25 cellular contexts compared by ENCODE assay signal in the genomic region with DNA sequence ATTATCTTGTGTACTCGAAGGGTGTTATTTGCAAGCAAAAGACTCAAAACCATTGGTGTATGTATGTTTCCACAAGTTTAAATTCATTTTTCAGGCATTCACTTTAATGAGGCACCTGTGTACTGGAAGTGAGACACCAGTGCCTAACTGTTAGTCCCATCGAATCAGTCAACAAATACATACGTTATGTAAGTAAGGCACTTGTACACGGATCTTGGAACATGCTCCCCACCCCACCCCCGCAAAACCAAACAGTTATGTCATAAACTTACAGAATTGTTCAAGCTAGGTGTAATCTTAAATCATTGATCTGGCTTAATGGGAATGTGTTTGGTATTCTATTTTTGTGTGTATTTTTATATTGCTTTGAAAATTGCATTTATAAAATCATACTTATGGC.
"Had no signal": no experiment of that assay in that cellular context is flagged by ENCODE, and none has a peak within 500 bp of the region (broad histone marks: within the 10 kb centered on the region; RNA-seq: fewer than 3 reads in every experiment).

No MANE protein-coding gene starts in this region.

- H3K4me3 ChIP-seq: coronary artery, heart left ventricle, left lung, lower lobe of right lung, psoas muscle, spleen, thoracic aorta, transverse colon had no signal

- FAIRE-seq: endometrium had no signal

- H3K9me3 Mint-ChIP-seq: memory B cell; natural killer cell treated with Interleukin-12 subunit alpha and Interleukin-12 subunit beta and Interleukin-15 and Interleukin-18, amount 100 ng/mL, for 72 hours; stimulated activated naive B cell treated with anti-CD40 and anti-IgM and Interleukin-4, amounts not matched to agents 10 μg/mL and 1 μg/mL and 100 μg/mL, for 72 hours; stimulated activated naive CD8-positive, alpha-beta T cell treated with anti-CD3 and anti-CD28 coated beads, Interleukin-15, amount 100 ng/mL, for 72 hours had no signal

- ATAC-seq: esophagus mucosa; heart left ventricle; left lung; natural killer cell treated with Interleukin-12 subunit alpha and Interleukin-12 subunit beta and Interleukin-15 and Interleukin-18, amount 100 ng/mL, for 72 hours; psoas muscle; sciatic nerve; stimulated activated naive B cell treated with anti-CD40 and anti-IgM and Interleukin-4, amounts not matched to agents 10 μg/mL and 1 μg/mL and 100 μg/mL, for 72 hours; stimulated activated naive CD8-positive, alpha-beta T cell treated with anti-CD3 and anti-CD28 coated beads, Interleukin-15, amount 100 ng/mL, for 72 hours had no signal

- H3K27ac Mint-ChIP-seq: memory B cell; mesothelial cell of epicardium; natural killer cell treated with Interleukin-12 subunit alpha and Interleukin-12 subunit beta and Interleukin-15 and Interleukin-18, amount 100 ng/mL, for 72 hours; stimulated activated naive B cell treated with anti-CD40 and anti-IgM and Interleukin-4, amounts not matched to agents 10 μg/mL and 1 μg/mL and 100 μg/mL, for 72 hours; stimulated activated naive CD8-positive, alpha-beta T cell treated with anti-CD3 and anti-CD28 coated beads, Interleukin-15, amount 100 ng/mL, for 72 hours had no signal

- H3K4me1 Mint-ChIP-seq: memory B cell; stimulated activated naive B cell treated with anti-CD40 and anti-IgM and Interleukin-4, amounts not matched to agents 10 μg/mL and 1 μg/mL and 100 μg/mL, for 72 hours had no signal

- H3K4me3 Mint-ChIP-seq: memory B cell; mesothelial cell of epicardium; natural killer cell treated with Interleukin-12 subunit alpha and Interleukin-12 subunit beta and Interleukin-15 and Interleukin-18, amount 100 ng/mL, for 72 hours; stimulated activated naive B cell treated with anti-CD40 and anti-IgM and Interleukin-4, amounts not matched to agents 10 μg/mL and 1 μg/mL and 100 μg/mL, for 72 hours; stimulated activated naive CD8-positive, alpha-beta T cell treated with anti-CD3 and anti-CD28 coated beads, Interleukin-15, amount 100 ng/mL, for 72 hours had no signal

- H3K9me3 ChIP-seq: heart left ventricle, left lung, lower lobe of right lung, psoas muscle, spleen, thoracic aorta, transverse colon had no signal

- H3K79me2 ChIP-seq: parathyroid adenoma had no signal

- H2AFZ ChIP-seq: parathyroid adenoma had no signal

- H3K27me3 Mint-ChIP-seq: memory B cell; natural killer cell treated with Interleukin-12 subunit alpha and Interleukin-12 subunit beta and Interleukin-15 and Interleukin-18, amount 100 ng/mL, for 72 hours; stimulated activated naive B cell treated with anti-CD40 and anti-IgM and Interleukin-4, amounts not matched to agents 10 μg/mL and 1 μg/mL and 100 μg/mL, for 72 hours; stimulated activated naive CD8-positive, alpha-beta T cell treated with anti-CD3 and anti-CD28 coated beads, Interleukin-15, amount 100 ng/mL, for 72 hours had no signal

- DNase-seq: effector CD8-positive, alpha-beta T cell; heart left ventricle; hypothalamus; kidney glomerular epithelial cell; left lung; lower lobe of right lung; occipital lobe; psoas muscle; retina; spleen; stimulated activated CD4-positive, alpha-beta T cell treated with anti-CD3 and anti-CD28 coated beads, Interleukin-15, amount 100 ng/mL, for 24 hours; stimulated activated CD4-positive, alpha-beta T cell treated with anti-CD3 and anti-CD28 coated beads, Interleukin-1b, Interleukin-23, amount 100 ng/mL, for 48 hours; stimulated activated CD4-positive, alpha-beta T cell treated with anti-CD3 and anti-CD28 coated beads, Interleukin-4, amount 100 ng/mL, for 24 hours; stimulated activated naive B cell treated with anti-CD40 and anti-IgM and Interleukin-4, amounts not matched to agents 10 μg/mL and 1 μg/mL and 100 μg/mL, for 72 hours; stimulated activated naive CD8-positive, alpha-beta T cell treated with anti-CD3 and anti-CD28 coated beads, Interleukin-15, amount 100 ng/mL, for 72 hours; transverse colon had no signal

- H3K4me1 ChIP-seq: left lung, lower lobe of right lung, parathyroid adenoma, psoas muscle, spleen had no signal

- H3K27ac ChIP-seq: coronary artery, heart left ventricle, left lung, lower lobe of right lung, parathyroid adenoma, psoas muscle, spleen, thoracic aorta, transverse colon had no signal

- H3K27me3 ChIP-seq: heart left ventricle, left lung, spleen, transverse colon had no signal

- H3K36me3 Mint-ChIP-seq: natural killer cell treated with Interleukin-12 subunit alpha and Interleukin-12 subunit beta and Interleukin-15 and Interleukin-18, amount 100 ng/mL, for 72 hours had no signal

- H3K36me3 ChIP-seq: heart left ventricle, left lung, lower lobe of right lung, spleen, thoracic aorta, transverse colon had no signal
